9 cellular contexts compared by ENCODE assay signal in genomic region chr10:86693721-86694369, GRCh38. TPM values are rescaled to one million over a fixed set of nuclear protein-coding genes. Genes with fewer than 3 reads are reported as not detected.
DNase-seq lines count a peak whose midpoint lies in the region; ATAC-seq and TF ChIP-seq lines count a peak whose summit lies in the region.
"Had no signal": no experiment of that assay in that cellular context is flagged by ENCODE, and none has a peak within 500 bp of the region (broad histone marks: within the 10 kb centered on the region; RNA-seq: fewer than 3 reads in every experiment).

No MANE protein-coding gene starts in this region.

- peaks cover 37% of the 10 kb centered on the region for H3K36me3 ChIP-seq in left ventricle myocardium inferior

- no peaks in the 10 kb centered on the region for H3K27me3 Mint-ChIP-seq in activated T-helper 17 cell treated with anti-CD3 and anti-CD28 coated beads, Interleukin-2, amount 50 U/mL, for 72 hours

- H3K9me3 Mint-ChIP-seq in activated T-helper 17 cell treated with anti-CD3 and anti-CD28 coated beads, Interleukin-2, amount 50 U/mL, for 72 hours, result no peaks in the 10 kb centered on the region
- H3K9me3 Mint-ChIP-seq: activated naive CD4-positive, alpha-beta T cell treated with anti-CD3 and anti-CD28 coated beads, Interleukin-2, amount 50 U/mL, for 72 hours had no signal

- peaks cover 50% of the 10 kb centered on the region for H3K4me1 ChIP-seq in left ventricle myocardium inferior

- no peaks in the 10 kb centered on the region for H3K36me3 Mint-ChIP-seq in activated T-helper 17 cell treated with anti-CD3 and anti-CD28 coated beads, Interleukin-2, amount 50 U/mL, for 72 hours (ENCODE audit: low read depth)
- H3K36me3 Mint-ChIP-seq: activated naive CD4-positive, alpha-beta T cell treated with anti-CD3 and anti-CD28 coated beads, Interleukin-2, amount 50 U/mL, for 72 hours had no signal

- H3K4me3 Mint-ChIP-seq in activated T-helper 17 cell treated with anti-CD3 and anti-CD28 coated beads, Interleukin-2, amount 50 U/mL, for 72 hours, result no peak overlapping the region

- H3K9me3 ChIP-seq in left ventricle myocardium inferior (replicated peaks), result no peaks in the 10 kb centered on the region

- no peak overlapping the region for H3K27ac Mint-ChIP-seq in activated T-helper 17 cell treated with anti-CD3 and anti-CD28 coated beads, Interleukin-2, amount 50 U/mL, for 72 hours
- H3K27ac Mint-ChIP-seq: activated naive CD4-positive, alpha-beta T cell treated with anti-CD3 and anti-CD28 coated beads, Interleukin-2, amount 50 U/mL, for 72 hours had no signal

- DNase-seq in activated gamma-delta T cell treated with Interleukin-2 at 50 U/mL for 16 hours (peak; percentile 34), activated gamma-delta T cell (lab: John Stamatoyannopoulos, UW) (no peak), NOMO-1 treated with DMSO at 0.1 percent for 48 hours (lab: John Stamatoyannopoulos, UW; ENCODE audit: unreplicated experiment) (peak; percentile 42), left ventricle myocardium inferior (no peak)
- DNase-seq in stimulated activated CD4-positive, alpha-beta T cell treated with anti-CD3 and anti-CD28 coated beads, Interleukin-15, amount 100 ng/mL, for 24 hours, result peak; percentile 54

- peak overlapping the region; percentile 37 for H3K4me3 ChIP-seq in left ventricle myocardium inferior

- no peaks in the 10 kb centered on the region for H3K27me3 ChIP-seq in left ventricle myocardium inferior (ENCODE audit: low read depth)

- intact Hi-C loops in left ventricle myocardium inferior (cut with micrococcal nuclease), result no loop called here

- TF ChIP-seq CTCF in left ventricle myocardium inferior (IDR thresholded peaks at IDR 0.05; ENCODE audit: borderline replicate concordance), result peak; percentile 67

- peak overlapping the region; percentile 98 for H3K27ac ChIP-seq in left ventricle myocardium inferior (replicated peaks)

- no peaks in the 10 kb centered on the region for H3K4me1 Mint-ChIP-seq in activated T-helper 17 cell treated with anti-CD3 and anti-CD28 coated beads, Interleukin-2, amount 50 U/mL, for 72 hours

- ATAC-seq in activated T-helper 17 cell treated with anti-CD3 and anti-CD28 coated beads, Interleukin-2, amount 50 U/mL, for 72 hours (replicated peaks), result peak; percentile 33
- no peak for ATAC-seq in GM18498 (IDR thresholded peaks at IDR 0.05; ENCODE audit: unreplicated experiment)
- ATAC-seq in GM19397 (IDR thresholded peaks at IDR 0.05; ENCODE audit: unreplicated experiment), result no peak

RNA-seq across cellular contexts. Expression of gene LDB3, which starts 25.5 kb away (rescaled TPM):
- total RNA-seq in activated T-helper 17 cell treated with anti-CD3 and anti-CD28 coated beads, Interleukin-2, amount 50 U/mL, for 72 hours, result under 1 TPM in 1 of 2 donors, not detected in 1; 0.11 TPM
- total RNA-seq in left ventricle myocardium inferior, result 1,542 TPM

RNA-seq across cellular contexts. Expression of gene OPN4, which starts 39.5 kb away (rescaled TPM):
- total RNA-seq in activated T-helper 17 cell treated with anti-CD3 and anti-CD28 coated beads, Interleukin-2, amount 50 U/mL, for 72 hours, result not detected
- 0.25 TPM for total RNA-seq in left ventricle myocardium inferior
- total RNA-seq: activated naive CD4-positive, alpha-beta T cell treated with anti-CD3 and anti-CD28 coated beads, Interleukin-2, amount 50 U/mL, for 72 hours had no signal

Comparison
In these comparisons a context has a peak if more than half of its experiments do, and no peak if none do; other contexts are left out.
1. DNase-seq: peak in activated gamma-delta T cell treated with Interleukin-2 at 50 U/mL for 16 hours (single experiment), NOMO-1 treated with DMSO at 0.1 percent for 48 hours (single experiment) and stimulated activated CD4-positive, alpha-beta T cell treated with anti-CD3 and anti-CD28 coated beads, Interleukin-15, amount 100 ng/mL, for 24 hours (single experiment); none in activated gamma-delta T cell (single experiment) and left ventricle myocardium inferior (single experiment).
2. RNA of gene LDB3, which starts 25.5 kb away (total RNA-seq): 1,542 TPM in left ventricle myocardium inferior (single experiment); 0.11 TPM in activated T-helper 17 cell treated with anti-CD3 and anti-CD28 coated beads, Interleukin-2, amount 50 U/mL, for 72 hours; every median in the first group is over 1,000 times any median in the second.